Comparison of ENCODE assay signal across 1 cellular context in genomic region chr12:21634245-21634644, GRCh38.
TF ChIP-seq lines count a peak whose summit lies in the region.

No MANE protein-coding gene starts in this region.

TF ChIP-seq in WTC11, 78 proteins besides CTCF, POLR2A, EP300 and RAD21 (continued from another document):
- TF ChIP-seq AR (CRISPR knock-in tag; IDR thresholded peaks at IDR 0.05): 0 out of 2 replicates have a peak, but pooled peaks have one; percentile 13
- no peak for TF ChIP-seq ZNF263 (CRISPR knock-in tag; IDR thresholded peaks at IDR 0.05; ENCODE audit: low read depth)
- peak; percentile 78; the same call in 1 of the 2 replicates for TF ChIP-seq PRRX2 (CRISPR knock-in tag; IDR thresholded peaks at IDR 0.05)
- TF ChIP-seq EMX1 (CRISPR knock-in tag; IDR thresholded peaks at IDR 0.05): 0 out of 2 replicates have a peak, but pooled peaks have one; percentile 38
